Comparison of ENCODE assay signal across 8 cellular contexts in genomic region chr15:85318732-85319076, GRCh38.
A peak's percentile ranks its signal among the peaks of the same experiment; 100 is the strongest.
DNase-seq lines count a peak whose midpoint lies in the region; ATAC-seq and TF ChIP-seq lines count a peak whose summit lies in the region.

No MANE protein-coding gene starts in this region.

- no peak for TF ChIP-seq POLR2A in heart left ventricle (IDR thresholded peaks at IDR 0.05)

- H3K4me1 ChIP-seq in BLaER1 (peaks cover 41% of the 10 kb centered on the region), mammary epithelial cell (ENCODE audit: insufficient read depth, low read length) (peaks cover 16% of the 10 kb centered on the region), heart left ventricle (peaks cover 0 to 10% (median 0%) of the 10 kb centered on the region in 12 donors)

- H3K27me3 ChIP-seq in BLaER1 (no peaks in the 10 kb centered on the region), mammary epithelial cell (ENCODE audit: insufficient read depth, low read length) (no peaks in the 10 kb centered on the region), heart left ventricle (no peaks in the 10 kb centered on the region)

- H2AFZ ChIP-seq in mammary epithelial cell (ENCODE audit: low read depth, low read length), result no peak overlapping the region

- BruUV-seq in mammary epithelial cell (replicated peaks; lab: Mats Ljungman, UMichigan), result no TSS peak

- no peaks in the 10 kb centered on the region for H4K20me1 ChIP-seq in BLaER1
- no peaks in the 10 kb centered on the region for H4K20me1 ChIP-seq in mammary epithelial cell (ENCODE audit: insufficient read depth, low read length)

- peak; percentile 16 for ATAC-seq in GM19452 (IDR thresholded peaks at IDR 0.05; ENCODE audit: unreplicated experiment)
- peak; percentile 17 for ATAC-seq in HG03135 (IDR thresholded peaks at IDR 0.05; ENCODE audit: unreplicated experiment)
- ATAC-seq in heart left ventricle, result no peak

- intact Hi-C loops in mammary epithelial cell (cut with micrococcal nuclease), result no loop called here
- intact Hi-C loops in heart left ventricle (cut with DNase I), result no loop called here

- dilution Hi-C loops in mammary epithelial cell (cut with HindIII; ENCODE audit: low sequenced_read_pairs), result loop anchor here (5.0 kb wide), 1 partner anchor 94 kb away; no protein-coding TSS in a partner anchor

- H3K4me3 ChIP-seq in BLaER1 (no peak overlapping the region), mammary epithelial cell (replicated peaks in 1 of 3; ENCODE audit: insufficient read depth in 1 of 3, low read depth in 2 of 3, low read length in 3 of 3) (no peak overlapping the region), heart left ventricle (no peak overlapping the region)

- in situ Hi-C loops in mammary epithelial cell (cut with MboI; ENCODE audit: low sequenced_read_pairs in 2 of 2), result loop anchor here in 1 of 2 donors (25.0 kb wide), 1 partner anchor 169 kb away; no protein-coding TSS in a partner anchor

- no peak for DNase-seq in mammary epithelial cell
- DNase-seq in NCI-H2029 treated with DMSO at 0.1 percent for 48 hours (lab: John Stamatoyannopoulos, UW), result no peak
- no peak for DNase-seq in anterior cingulate cortex (lab: John Stamatoyannopoulos, UW)
- DNase-seq in heart left ventricle, result no peak
- DNase-seq in amygdala (lab: John Stamatoyannopoulos, UW), result no peak

- H3K9me3 ChIP-seq in BLaER1 (no peaks in the 10 kb centered on the region; the same call in 1 of the 2 replicates), mammary epithelial cell (replicated peaks; ENCODE audit: insufficient read depth, low read length) (no peaks in the 10 kb centered on the region), heart left ventricle (peaks cover 0 to 17% (median 0%) of the 10 kb centered on the region in 12 donors)

- H3K9ac ChIP-seq in BLaER1 (no peak overlapping the region), mammary epithelial cell (ENCODE audit: insufficient read depth, low read length) (no peak overlapping the region)

- CTCF ChIA-PET in mammary epithelial cell (lab: Charles Lee; ENCODE audit: low non-redundant PET), result interaction anchor here (0.7 kb wide), 1 partner anchor 112 kb away, joined by 3 read pairs; no protein-coding TSS in a partner anchor

- 42% methylated on average over 2 of the region's 2 CpGs for WGBS in mammary epithelial cell (ENCODE audit: low coverage, missing lambda C conversion rate)
- WGBS in heart left ventricle, 4 donors, result 76 to 89% (median 85%) methylated on average over 2 of the region's 2 CpGs

- TF ChIP-seq CTCF in mammary epithelial cell (conservative IDR thresholded peaks at IDR 0.05 in 1 of 2, IDR thresholded peaks at IDR 0.05 in 1 of 2; ENCODE audit: extremely low read depth in 1 of 2, insufficient read depth in 1 of 2, low read depth in 1 of 2, low read length in 2 of 2) (no peak), heart left ventricle (IDR thresholded peaks at IDR 0.05) (no peak)

- H3K27ac ChIP-seq in BLaER1 (peak overlapping the region; percentile 45; the same call in 1 of the 2 replicates), mammary epithelial cell (ENCODE audit: insufficient read depth, low read depth, low read length) (no peak overlapping the region), heart left ventricle (no peak overlapping the region)

- H3K4me2 ChIP-seq in BLaER1 (peak overlapping the region; percentile 68), mammary epithelial cell (ENCODE audit: insufficient read depth, low read depth, low read length) (peak overlapping the region; percentile 25)

- no peaks in the 10 kb centered on the region for H3K79me2 ChIP-seq in mammary epithelial cell (ENCODE audit: insufficient read depth, low read length)

- H3K36me3 ChIP-seq in BLaER1, result no peaks in the 10 kb centered on the region
- H3K36me3 ChIP-seq in mammary epithelial cell (ENCODE audit: insufficient read depth, low read length), result no peaks in the 10 kb centered on the region
- no peaks in the 10 kb centered on the region for H3K36me3 ChIP-seq in heart left ventricle

Comparison
In these comparisons a context has a peak if more than half of its experiments do, and no peak if none do; other contexts are left out.
1. ATAC-seq: peak in GM19452 (single experiment) and HG03135 (single experiment); none in heart left ventricle (0 of 4).